In genomic region chr12:14896477-14897184, GRCh38 we compare ENCODE assay signal across 11 cellular contexts. TPM values are rescaled to one million over a fixed set of nuclear protein-coding genes. Genes with fewer than 3 reads are reported as not detected.
DNase-seq lines count a peak whose midpoint lies in the region; ATAC-seq and TF ChIP-seq lines count a peak whose summit lies in the region.
"Had no signal": no experiment of that assay in that cellular context is flagged by ENCODE, and none has a peak within 500 bp of the region (broad histone marks: within the 10 kb centered on the region; RNA-seq: fewer than 3 reads in every experiment).

No MANE protein-coding gene starts in this region.

- H3K9ac ChIP-seq in IMR-90 (ENCODE audit: low read depth, low read length), result peak overlapping the region; percentile 52

- peak overlapping the region; percentile 85 for H3K4me2 ChIP-seq in IMR-90 (ENCODE audit: low read depth, low read length)

- H4K91ac ChIP-seq in IMR-90 (ENCODE audit: insufficient read depth, low read depth, low read length), result 0 out of 2 replicates have a peak overlapping the region, but pooled peaks have one; percentile 14

- no CpG with 5 or more reads among the region's 7 CpGs for WGBS in IMR-90 (ENCODE audit: extremely low coverage in 2 of 2, insufficient read length in 1 of 2), 2 experiments

- H2BK15ac ChIP-seq in IMR-90 (ENCODE audit: low read depth, low read length), result peak overlapping the region; percentile 18; the same call in 1 of the 3 replicates

- no peaks in the 10 kb centered on the region for H3K9me1 ChIP-seq in IMR-90 (ENCODE audit: insufficient read depth, low read length)

- peak overlapping the region; percentile 22 to 59; a peak in 2 of 4 replicates for H4K8ac ChIP-seq in IMR-90 (ENCODE audit: low read depth in 2 of 2, low read length in 2 of 2)

- no peaks in the 10 kb centered on the region for H3K27me3 ChIP-seq in IMR-90 (ENCODE audit: control insufficient read depth, insufficient read depth, low read length)
- no peaks in the 10 kb centered on the region for H3K27me3 ChIP-seq in lower lobe of right lung (ENCODE audit: low read depth)
- H3K27me3 ChIP-seq in HAP-1 (ENCODE audit: low read depth), result no peaks in the 10 kb centered on the region

- intact Hi-C loops in IMR-90 (cut with micrococcal nuclease), result no loop called here
- intact Hi-C loops in left cardiac atrium (cut with DNase I), result no loop called here
- intact Hi-C loops in lower lobe of right lung (cut with DNase I), result no loop called here

- H3K27ac ChIP-seq in IMR-90 (ENCODE audit: insufficient read depth, low read length) (peak overlapping the region; percentile 71; the same call in 1 of the 2 replicates), lower lobe of right lung (no peak overlapping the region)

- CTCF ChIA-PET in IMR-90 (lab: Yijun Ruan, JAX), result no interaction called here

- peak overlapping the region; percentile 54; the same call in 1 of the 2 replicates for H2BK20ac ChIP-seq in IMR-90 (ENCODE audit: low read depth, low read length)

- peak overlapping the region; percentile 54 for H3K23ac ChIP-seq in IMR-90 (ENCODE audit: low read depth, low read length)

- H3K4ac ChIP-seq in IMR-90 (ENCODE audit: low read depth, low read length), result peak overlapping the region; percentile 21

- H3K18ac ChIP-seq in IMR-90 (ENCODE audit: low read depth, low read length), result peak overlapping the region; percentile 93; the same call in 1 of the 2 replicates

- BruUV-seq in IMR-90 (replicated peaks; lab: Mats Ljungman, UMichigan), result no TSS peak

- peak overlapping the region; percentile 68 for H2BK5ac ChIP-seq in IMR-90 (ENCODE audit: low read depth, low read length, poor library complexity, severe bottlenecking)

- H3K9me3 ChIP-seq in IMR-90 (ENCODE audit: control insufficient read depth, insufficient read depth, low read length) (no peaks in the 10 kb centered on the region), lower lobe of right lung (no peaks in the 10 kb centered on the region), HAP-1 (no peaks in the 10 kb centered on the region)

- peak; percentile 79 for DNase-seq in IMR-90
- peak; percentile 26 for DNase-seq in astrocyte of the cerebellum (ENCODE audit: low read depth)
- DNase-seq in left cardiac atrium, result no peak
- peak; percentile 68 for DNase-seq in superior temporal gyrus (ENCODE audit: extremely low spot score)
- DNase-seq in NOMO-1 (lab: John Stamatoyannopoulos, UW; ENCODE audit: unreplicated experiment in 2 of 2), result no peak
- DNase-seq in lower lobe of right lung, result no peak
- DNase-seq in HAP-1 (ENCODE audit: low spot score in 2 of 2), result no peak
- DNase-seq: stimulated activated CD4-positive, alpha-beta T cell treated with anti-CD3 and anti-CD28 coated beads, Interleukin-12 subunit alpha, Interleukin-12 subunit beta, amount 100 ng/mL, for 4 hours; stimulated activated naive CD8-positive, alpha-beta T cell treated with anti-CD3 and anti-CD28 coated beads, Interleukin-15, Interleukin-2, amounts not matched to agents 100 U/mL and 50 U/mL, for 24 hours; T-helper 1 cell had no signal

- ATAC-seq in IMR-90 (ENCODE audit: low read depth) (peak; percentile 83), left cardiac atrium (peak; percentile 9 to 73), lower lobe of right lung (no peak), HG03159 (IDR thresholded peaks at IDR 0.05; ENCODE audit: unreplicated experiment) (no peak)
- ATAC-seq: stimulated activated naive CD8-positive, alpha-beta T cell treated with anti-CD3 and anti-CD28 coated beads, Interleukin-15, Interleukin-2, amounts not matched to agents 100 U/mL and 50 U/mL, for 24 hours had no signal

- no peaks in the 10 kb centered on the region for H3K79me1 ChIP-seq in IMR-90 (ENCODE audit: low read depth in 1 of 2, low read length in 2 of 2)

- TF ChIP-seq RAD21 in IMR-90 (IDR thresholded peaks at IDR 0.05; ENCODE audit: low read length), result no peak

- H2BK120ac ChIP-seq in IMR-90 (ENCODE audit: low read depth, low read length), result peak overlapping the region; percentile 53

- POLR2A ChIA-PET in IMR-90 (lab: Charles Lee; ENCODE audit: unreplicated experiment), result no interaction called here

- H3K36me3 ChIP-seq in IMR-90 (ENCODE audit: control insufficient read depth, insufficient read depth, low read length), result no peaks in the 10 kb centered on the region
- H3K36me3 ChIP-seq in lower lobe of right lung, result no peaks in the 10 kb centered on the region
- H3K36me3 ChIP-seq in HAP-1 (replicated peaks), result no peaks in the 10 kb centered on the region

- H3K14ac ChIP-seq in IMR-90 (replicated peaks; ENCODE audit: low read depth, low read length), result peak overlapping the region; percentile 10; the same call in 1 of the 2 replicates

- H3K4me3 ChIP-seq in IMR-90 (ENCODE audit: insufficient read depth, low read depth, low read length) (peak overlapping the region; percentile 4; the same call in 1 of the 2 replicates), astrocyte of the cerebellum (ENCODE audit: low read depth, low read length) (no peak overlapping the region), lower lobe of right lung (no peak overlapping the region), HAP-1 (no peak overlapping the region)

- TF ChIP-seq CTCF in IMR-90 (conservative IDR thresholded peaks at IDR 0.05; ENCODE audit: low read depth, low read length) (no peak), astrocyte of the cerebellum (IDR thresholded peaks at IDR 0.05; ENCODE audit: low read depth, low read length, missing control alignments) (no peak), lower lobe of right lung (IDR thresholded peaks at IDR 0.05) (no peak)

- H3K4me1 ChIP-seq in IMR-90 (ENCODE audit: control insufficient read depth, insufficient read depth, low read length) (peaks cover 2% of the 10 kb centered on the region), lower lobe of right lung (peaks cover 12% of the 10 kb centered on the region), HAP-1 (no peaks in the 10 kb centered on the region)

- dilution Hi-C loops in IMR-90 (cut with HindIII; ENCODE audit: low sequenced_read_pairs, unreplicated experiment), result no loop called here

- no peak overlapping the region for H2AK9ac ChIP-seq in IMR-90 (replicated peaks; ENCODE audit: low read depth, low read length, poor library complexity)

- no peak overlapping the region for H2AFZ ChIP-seq in IMR-90 (replicated peaks; ENCODE audit: low read length, poor library complexity)

- H4K20me1 ChIP-seq in IMR-90 (ENCODE audit: insufficient read depth, low read length), result no peaks in the 10 kb centered on the region

- peak overlapping the region; percentile 6 for H2AK5ac ChIP-seq in IMR-90 (ENCODE audit: low read depth, low read length)

- in situ Hi-C loops in IMR-90 (cut with MboI; ENCODE audit: low sequenced_read_pairs), result no loop called here
- in situ Hi-C loops in astrocyte of the cerebellum (cut with HindIII; ENCODE audit: low sequenced_read_pairs), result no loop called here
- in situ Hi-C loops in HAP-1 (cut with MboI; ENCODE audit: low sequenced_read_pairs), result no loop called here

- no peak overlapping the region for H3K56ac ChIP-seq in IMR-90 (ENCODE audit: extremely low read depth, insufficient read depth, low read length)

- H4K5ac ChIP-seq in IMR-90 (ENCODE audit: low read depth, low read length), result peak overlapping the region; percentile 80; the same call in 1 of the 2 replicates

- TF ChIP-seq POLR2A in IMR-90 (IDR thresholded peaks at IDR 0.05; ENCODE audit: low read depth, low read length), result no peak

TF ChIP-seq in IMR-90, 13 proteins besides CTCF, POLR2A, EP300 and RAD21 (continues in another document):
- TF ChIP-seq MXI1 (IDR thresholded peaks at IDR 0.05; ENCODE audit: borderline replicate concordance, low read depth, low read length) (no peak), USF2 (IDR thresholded peaks at IDR 0.05; ENCODE audit: low read depth, low read length) (no peak), FOS (IDR thresholded peaks at IDR 0.05; ENCODE audit: low read depth, low read length) (0 out of 2 replicates have a peak, but pooled peaks have one; percentile 26), SMC3 (IDR thresholded peaks at IDR 0.05; ENCODE audit: low read depth, low read length) (no peak), BHLHE40 (IDR thresholded peaks at IDR 0.05; ENCODE audit: low read depth, low read length) (no peak), RCOR1 (IDR thresholded peaks at IDR 0.05; ENCODE audit: insufficient replicate concordance, low read length) (no peak), MAFK (IDR thresholded peaks at IDR 0.05; ENCODE audit: low read depth, low read length) (no peak), NFE2L2 (IDR thresholded peaks at IDR 0.05; ENCODE audit: low read depth, low read length) (peak; percentile 9; the same call in 1 of the 2 replicates), MAZ (IDR thresholded peaks at IDR 0.05; ENCODE audit: borderline replicate concordance, low read depth, low read length) (no peak), RFX5 (IDR thresholded peaks at IDR 0.05; ENCODE audit: low read depth, low read length) (no peak), CEBPB (IDR thresholded peaks at IDR 0.05; ENCODE audit: low read depth, low read length) (peak; percentile 76)

RNA-seq across cellular contexts. Expression of gene MGP, which starts 11.0 kb away (rescaled TPM):
- total RNA-seq in IMR-90 (2012; rRNA removed) (0.56 and 1.4 TPM in 2 replicates), left cardiac atrium (1,000 to 10,000 TPM; 1,159 to 1,325 TPM), lower lobe of right lung (464 TPM)
- polyA plus RNA-seq in IMR-90 (2012; rRNA removed), result 1.9 and 2.7 TPM in 2 replicates
- polyA plus RNA-seq in IMR-90 (2012; cell fraction: cytosol; rRNA removed), result 0.65 and 1.2 TPM in 2 replicates
- polyA plus RNA-seq in IMR-90 (2012; cell fraction: nucleus; rRNA removed; ENCODE audit: low replicate concordance), result 0.10 and 0.57 TPM in 2 replicates

RNA-seq across cellular contexts. Expression of gene ERP27, which starts 41.7 kb away (rescaled TPM):
- total RNA-seq in IMR-90 (2012; rRNA removed), result not detected in 2 replicates
- not detected in 2 replicates for polyA plus RNA-seq in IMR-90 (2012; rRNA removed)
- polyA plus RNA-seq in IMR-90 (2012; cell fraction: cytosol; rRNA removed), result not detected in 2 replicates
- polyA plus RNA-seq in IMR-90 (2012; cell fraction: nucleus; rRNA removed; ENCODE audit: low replicate concordance), result not detected in 2 replicates
- total RNA-seq in left cardiac atrium, result under 1 TPM; 0.18 to 0.44 TPM
- total RNA-seq in lower lobe of right lung, result 16.2 TPM

RNA-seq across cellular contexts. Expression of gene ART4, which starts 53.3 kb away (rescaled TPM):
- total RNA-seq in IMR-90 (2012; rRNA removed) (not detected in 2 replicates), left cardiac atrium (10 to 100 TPM in 1 of 2 donors, 1 to 10 TPM in 1; 5.4 to 11.8 TPM), lower lobe of right lung (3.7 TPM)
- polyA plus RNA-seq in IMR-90 (2012; rRNA removed), result not detected in 2 replicates
- polyA plus RNA-seq in IMR-90 (2012; cell fraction: cytosol; rRNA removed), result not detected in 2 replicates
- not detected in 2 replicates for polyA plus RNA-seq in IMR-90 (2012; cell fraction: nucleus; rRNA removed; ENCODE audit: low replicate concordance)

Comparison
In these comparisons a context has a peak if more than half of its experiments do, and no peak if none do; other contexts are left out.
1. ATAC-seq: peak in IMR-90 (single experiment) and left cardiac atrium (2 of 2); none in lower lobe of right lung (0 of 2) and HG03159 (single experiment).
2. DNase-seq: peak in IMR-90 (single experiment), astrocyte of the cerebellum (single experiment) and superior temporal gyrus (single experiment); none in left cardiac atrium (single experiment), NOMO-1 (0 of 2), lower lobe of right lung (single experiment) and HAP-1 (0 of 2).
3. RNA of gene MGP, which starts 11.0 kb away (total RNA-seq): 1,159 to 1,325 TPM in left cardiac atrium and 464 TPM in lower lobe of right lung (single experiment); 0.56 to 1.4 TPM in IMR-90; every median in the first group is over 100 times any median in the second.
4. RNA of gene ERP27, which starts 41.7 kb away (total RNA-seq): 16.2 TPM in lower lobe of right lung (single experiment); 0.18 to 0.44 TPM in left cardiac atrium and not detected in IMR-90; every median in the first group is over 10 times any median in the second.